In genomic region chr15:37217567-37217966, GRCh38 we compare ENCODE assay signal across 24 cellular contexts.
A peak's percentile ranks its signal among the peaks of the same experiment; 100 is the strongest.
DNase-seq lines count a peak whose midpoint lies in the region; ATAC-seq, FAIRE-seq and TF ChIP-seq lines count a peak whose summit lies in the region.
"Had no signal": no experiment of that assay in that cellular context is flagged by ENCODE, and none has a peak within 500 bp of the region (broad histone marks: within the 10 kb centered on the region; RNA-seq: fewer than 3 reads in every experiment).

No MANE protein-coding gene starts in this region.

- no peaks in the 10 kb centered on the region for H3K4me1 Mint-ChIP-seq in Calu3 (ENCODE audit: low read depth, unreplicated experiment)

- DNase-seq in Calu3 (no peak), NCI-H69 (lab: John Stamatoyannopoulos, UW) (peak; percentile 14), bronchial epithelial cell (ENCODE audit: low read depth) (peak; percentile 11), left lobe of liver (ENCODE audit: low spot score) (peak; percentile 83), Right ventricle myocardium inferior (ENCODE audit: missing footprints) (no peak)
- DNase-seq in activated CD4-positive, CD25-positive, alpha-beta regulatory T cell treated with anti-CD3 and anti-CD28 coated beads, Interleukin-2, amount 50 U/mL, for 72 hours, result no peak
- no peak for DNase-seq in activated CD4-positive, alpha-beta T cell treated with anti-CD3 and anti-CD28 coated beads, Interleukin-2, amount 50 U/mL, for 4 hours
- DNase-seq: CD8-positive, alpha-beta T cell; DMS153; IMR-90; MV-4-11; NCI-H1105 treated with DMSO at 0.1 percent for 48 hours; NCI-H1694; NCI-H2081; NCI-H2171; NCI-H345; NCI-H524; NCI-H82; SHP77 treated with DMSO at 0.1 percent for 48 hours; SK-N-SH had no signal

- H3K9me3 Mint-ChIP-seq in Calu3 (ENCODE audit: low read depth, unreplicated experiment), result no peaks in the 10 kb centered on the region

- intact Hi-C loops in Calu3 (cut with micrococcal nuclease; ENCODE audit: unreplicated experiment), result no loop called here
- intact Hi-C loops in Right ventricle myocardium inferior (cut with DNase I), result no loop called here

- H3K36me3 Mint-ChIP-seq in Calu3 (ENCODE audit: insufficient read depth, unreplicated experiment), result no peaks in the 10 kb centered on the region
- H3K36me3 Mint-ChIP-seq: CD8-positive, alpha-beta T cell had no signal

- no peaks in the 10 kb centered on the region for H3K27me3 ChIP-seq in bronchial epithelial cell (ENCODE audit: control insufficient read depth, insufficient read depth, low read length)
- H3K27me3 ChIP-seq: BLaER1 treated with 17β-estradiol and CSF1 and Interleukin-3, amounts not matched to agents 10 nM and 100 nM had no signal

- peak; percentile 77 for ATAC-seq in left lobe of liver
- no peak for ATAC-seq in HG02763 (IDR thresholded peaks at IDR 0.05; ENCODE audit: unreplicated experiment)
- no peak for ATAC-seq in Right ventricle myocardium inferior
- ATAC-seq: CD8-positive, alpha-beta T cell had no signal

- FAIRE-seq in bronchial epithelial cell (lab: Jason Lieb, UNC), result no peak
- FAIRE-seq: GM12891, H1 had no signal

- H3K36me3 ChIP-seq in bronchial epithelial cell (ENCODE audit: control insufficient read depth, insufficient read depth, low read length), result no peaks in the 10 kb centered on the region
- H3K36me3 ChIP-seq: BLaER1 treated with 17β-estradiol and CSF1 and Interleukin-3, amounts not matched to agents 10 nM and 100 nM had no signal

- no peaks in the 10 kb centered on the region for H3K27me3 Mint-ChIP-seq in Calu3 (ENCODE audit: unreplicated experiment)

- no TSS peak for BruUV-seq in Calu3 (replicated peaks; lab: Mats Ljungman, UMichigan)

- H3K4me3 ChIP-seq in bronchial epithelial cell (ENCODE audit: low read depth, low read length), result no peak overlapping the region
- H3K4me3 ChIP-seq: BLaER1 treated with 17β-estradiol and CSF1 and Interleukin-3, amounts not matched to agents 10 nM and 100 nM had no signal

- no peak overlapping the region for H3K4me3 Mint-ChIP-seq in Calu3 (ENCODE audit: low read depth, unreplicated experiment)
- H3K4me3 Mint-ChIP-seq: CD8-positive, alpha-beta T cell had no signal

- TF ChIP-seq CTCF in Calu3 (IDR thresholded peaks at IDR 0.05; ENCODE audit: unreplicated experiment) (no peak), bronchial epithelial cell (IDR thresholded peaks at IDR 0.05; ENCODE audit: insufficient read depth, low read length, severe bottlenecking) (no peak)

- H3K27ac Mint-ChIP-seq in Calu3 (ENCODE audit: unreplicated experiment), result peak overlapping the region; percentile 36
- H3K27ac Mint-ChIP-seq: CD8-positive, alpha-beta T cell had no signal

- CTCF ChIA-PET in Calu3 (lab: Charles Lee), result no interaction called here

Comparison
In these comparisons a context has a peak if more than half of its experiments do, and no peak if none do; other contexts are left out.
1. DNase-seq: peak in NCI-H69 (single experiment), bronchial epithelial cell (single experiment) and left lobe of liver (single experiment); none in Calu3 (single experiment), activated CD4-positive, CD25-positive, alpha-beta regulatory T cell treated with anti-CD3 and anti-CD28 coated beads, Interleukin-2, amount 50 U/mL, for 72 hours (single experiment), activated CD4-positive, alpha-beta T cell treated with anti-CD3 and anti-CD28 coated beads, Interleukin-2, amount 50 U/mL, for 4 hours (0 of 2) and Right ventricle myocardium inferior (single experiment).